In the genomic region with DNA sequence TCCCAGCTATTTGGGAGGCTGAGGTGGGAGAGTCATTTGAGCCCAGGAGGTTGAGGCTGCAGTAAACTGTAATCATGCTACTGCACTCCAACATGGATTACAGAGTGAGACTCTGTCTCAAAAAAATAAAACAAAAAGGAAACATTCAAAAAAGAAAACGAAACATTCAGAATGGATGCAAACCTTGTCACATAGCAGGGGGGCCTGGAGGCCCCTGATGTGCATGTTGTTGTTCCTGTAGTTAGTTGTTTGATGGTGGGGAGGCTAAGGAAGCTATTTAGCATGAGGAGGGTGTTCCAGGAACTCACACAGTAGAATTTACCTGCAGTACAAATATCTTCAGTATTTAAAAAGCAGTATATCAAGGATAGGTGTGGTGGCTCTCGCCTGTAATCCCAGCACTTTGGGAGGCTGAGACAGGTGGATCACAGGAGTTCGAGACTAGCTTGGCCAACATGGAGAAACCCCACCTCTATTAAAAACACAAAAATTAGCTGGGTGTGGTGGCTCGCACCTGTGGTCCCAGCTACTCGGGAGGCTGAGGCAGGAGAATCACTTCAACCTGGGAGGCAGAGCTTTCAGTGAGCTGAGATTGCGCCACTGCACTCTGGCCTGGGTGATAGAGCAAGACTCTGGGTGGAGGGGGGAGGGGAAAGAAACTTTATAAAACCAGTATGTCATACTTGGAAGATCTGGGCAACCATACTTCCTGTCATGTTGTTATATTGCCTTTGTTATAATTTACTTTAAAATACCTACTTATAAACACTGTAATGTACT, we compare ENCODE assay signal across 27 cellular contexts. TPM values are rescaled to one million over a fixed set of nuclear protein-coding genes. Genes with fewer than 3 reads are reported as not detected.
A peak's percentile ranks its signal among the peaks of the same experiment; 100 is the strongest.
DNase-seq lines count a peak whose midpoint lies in the region; ATAC-seq and TF ChIP-seq lines count a peak whose summit lies in the region.
"Had no signal": no experiment of that assay in that cellular context is flagged by ENCODE, and none has a peak within 500 bp of the region (broad histone marks: within the 10 kb centered on the region; RNA-seq: fewer than 3 reads in every experiment).

No MANE protein-coding gene starts in this region.

- H2AFZ ChIP-seq in GM23338 (no peak overlapping the region), hepatocyte (no peak overlapping the region)
- H2AFZ ChIP-seq: PC-9 had no signal

- no peak overlapping the region for H3K4me3 ChIP-seq in CD8-positive, alpha-beta T cell (ENCODE audit: low read depth, low read length)
- no peak overlapping the region for H3K4me3 ChIP-seq in GM23338
- no peak overlapping the region for H3K4me3 ChIP-seq in hepatocyte
- H3K4me3 ChIP-seq in spleen = no peak overlapping the region
- H3K4me3 ChIP-seq: colonic mucosa, lower lobe of right lung, mucosa of descending colon, PC-9, smooth muscle cell had no signal

- no peak for TF ChIP-seq POLR2A in spleen (IDR thresholded peaks at IDR 0.05)

- H3K9me3 ChIP-seq in CD8-positive, alpha-beta T cell (ENCODE audit: low read length) = no peaks in the 10 kb centered on the region
- no peaks in the 10 kb centered on the region for H3K9me3 ChIP-seq in T-helper 17 cell (ENCODE audit: control insufficient read depth, low read length, poor library complexity, severe bottlenecking)
- no peaks in the 10 kb centered on the region for H3K9me3 ChIP-seq in hepatocyte (ENCODE audit: low read depth)
- peaks cover 0 to 11% (median 3%) of the 10 kb centered on the region in 8 donors for H3K9me3 ChIP-seq in spleen
- H3K9me3 ChIP-seq: colonic mucosa, lower lobe of right lung, mucosa of descending colon had no signal

- H3K4me1 ChIP-seq in CD8-positive, alpha-beta T cell (ENCODE audit: insufficient read depth, low read length) = peaks cover 7% of the 10 kb centered on the region
- no peaks in the 10 kb centered on the region; the same call in 1 of the 2 replicates for H3K4me1 ChIP-seq in GM23338 (ENCODE audit: insufficient read depth)
- no peaks in the 10 kb centered on the region for H3K4me1 ChIP-seq in hepatocyte (ENCODE audit: insufficient read depth)
- H3K4me1 ChIP-seq in spleen = no peaks in the 10 kb centered on the region
- H3K4me1 ChIP-seq: colonic mucosa, lower lobe of right lung had no signal

- POLR2A ChIA-PET in CD8-positive, alpha-beta T cell (lab: Charles Lee) = no interaction called here

- H3K4me2 ChIP-seq in GM23338 (no peak overlapping the region), hepatocyte (no peak overlapping the region)
- H3K4me2 ChIP-seq: PC-9, smooth muscle cell had no signal

- no peaks in the 10 kb centered on the region for H3K36me3 Mint-ChIP-seq in CD8-positive, alpha-beta T cell
- H3K36me3 Mint-ChIP-seq in GM23338 (ENCODE audit: low read depth) (peaks cover 4% of the 10 kb centered on the region), T-helper 17 cell (ENCODE audit: low read depth) (peaks cover 3% of the 10 kb centered on the region)
- H3K36me3 Mint-ChIP-seq: activated naive CD4-positive, alpha-beta T cell treated with anti-CD3 and anti-CD28 coated beads, Interleukin-2, amount 50 U/mL, for 24 hours; stimulated activated naive B cell treated with anti-CD40 and anti-IgM and Interleukin-4, amounts not matched to agents 10 μg/mL and 1 μg/mL and 100 μg/mL, for 72 hours; T-cell had no signal

- H3K27ac Mint-ChIP-seq in CD8-positive, alpha-beta T cell = peak overlapping the region; percentile 8
- H3K27ac Mint-ChIP-seq in GM23338 = no peak overlapping the region
- peak overlapping the region; percentile 70 for H3K27ac Mint-ChIP-seq in T-helper 17 cell
- H3K27ac Mint-ChIP-seq: activated naive CD4-positive, alpha-beta T cell treated with anti-CD3 and anti-CD28 coated beads, Interleukin-2, amount 50 U/mL, for 24 hours; brain; CD4-positive, CD25-positive, alpha-beta regulatory T cell; IgD-negative memory B cell; stimulated activated naive B cell treated with anti-CD40 and anti-IgM and Interleukin-4, amounts not matched to agents 10 μg/mL and 1 μg/mL and 100 μg/mL, for 72 hours; T-cell had no signal

- no peak for TF ChIP-seq CTCF in CD8-positive, alpha-beta T cell (IDR thresholded peaks at IDR 0.05)
- TF ChIP-seq CTCF in GM23338 (conservative IDR thresholded peaks at IDR 0.05; ENCODE audit: low read depth in 2 of 2) = no peak
- no peak for TF ChIP-seq CTCF in hepatocyte (IDR thresholded peaks at IDR 0.05; ENCODE audit: poor library complexity)
- TF ChIP-seq CTCF in spleen (IDR thresholded peaks at IDR 0.05 in 8 of 11, conservative IDR thresholded peaks at IDR 0.05 in 3 of 11) = no peak

- no peak overlapping the region for H3K27ac ChIP-seq in CD8-positive, alpha-beta T cell (ENCODE audit: low read depth, low read length)
- H3K27ac ChIP-seq in GM23338 (ENCODE audit: low read depth) = peak overlapping the region; percentile 70; the same call in 1 of the 2 replicates
- H3K27ac ChIP-seq in hepatocyte = no peak overlapping the region
- peak overlapping the region in 1 of 8 donors; percentile 26 for H3K27ac ChIP-seq in spleen
- H3K27ac ChIP-seq: colonic mucosa, lower lobe of right lung, PC-9 had no signal

- DNase-seq in CD8-positive, alpha-beta T cell = peak in 1 of 7 experiments; percentile 32
- DNase-seq in GM23338 (ENCODE audit: low spot score) = no peak
- no peak for DNase-seq in T-helper 17 cell
- peak; percentile 18 for DNase-seq in islet precursor cell
- DNase-seq in posterior vena cava (ENCODE audit: low spot score) = no peak
- no peak for DNase-seq in hepatocyte (ENCODE audit: low spot score)
- DNase-seq in spleen = no peak
- DNase-seq: activated CD4-positive, alpha-beta T cell treated with anti-CD3 and anti-CD28 coated beads, Interleukin-2, amount 50 U/mL, for 4 hours; activated T-cell treated with anti-CD3 and anti-CD28 coated beads, Interleukin-2, amount 50 U/mL, for 4 hours; colonic mucosa; kidney; lower lobe of right lung; mucosa of descending colon; NCI-H1048; NCI-H2029; NCI-H226; NCI-H82; PC-9; SHP77 treated with DMSO at 0.1 percent for 48 hours; stimulated activated CD4-positive, alpha-beta T cell treated with anti-CD3 and anti-CD28 coated beads, Interleukin-2, amount 100 ng/mL, for 48 hours; stimulated activated naive B cell treated with anti-CD40 and anti-IgM and Interleukin-4, amounts not matched to agents 10 μg/mL and 1 μg/mL and 100 μg/mL, for 72 hours; T-cell had no signal

- 80% methylated on average over 6 of the region's 6 CpGs for WGBS in hepatocyte (ENCODE audit: low lambda C conversion rate, missing lambda C conversion rate)
- WGBS in spleen, 5 donors = 73 to 86% (median 83%) methylated on average over 6 of the region's 6 CpGs

- no peaks in the 10 kb centered on the region for H3K79me2 ChIP-seq in GM23338 (replicated peaks; ENCODE audit: insufficient read depth)
- H3K79me2 ChIP-seq in hepatocyte = no peaks in the 10 kb centered on the region

- no peak overlapping the region for H3K4me3 Mint-ChIP-seq in CD8-positive, alpha-beta T cell
- no peak overlapping the region for H3K4me3 Mint-ChIP-seq in GM23338
- H3K4me3 Mint-ChIP-seq in T-helper 17 cell = no peak overlapping the region
- H3K4me3 Mint-ChIP-seq: activated naive CD4-positive, alpha-beta T cell treated with anti-CD3 and anti-CD28 coated beads, Interleukin-2, amount 50 U/mL, for 24 hours; activated T-cell treated with anti-CD3 and anti-CD28 coated beads, Interleukin-2, amount 50 U/mL, for 4 hours; brain; CD4-positive, CD25-positive, alpha-beta regulatory T cell; IgD-negative memory B cell; stimulated activated naive B cell treated with anti-CD40 and anti-IgM and Interleukin-4, amounts not matched to agents 10 μg/mL and 1 μg/mL and 100 μg/mL, for 72 hours; T-cell had no signal

- H3F3A ChIP-seq in GM23338 (replicated peaks; ENCODE audit: low read depth) = no peaks in the 10 kb centered on the region

- intact Hi-C loops in CD8-positive, alpha-beta T cell (cut with DNase I, micrococcal nuclease) = no loop called here
- intact Hi-C loops in posterior vena cava (cut with DNase I) (no loop called here), spleen (cut with DNase I; ENCODE audit: low total_unique reads) (no loop called here)

- 0 out of 2 replicates have a peak, but pooled peaks cover 3% of the 10 kb centered on the region for H3K9me2 ChIP-seq in GM23338 (ENCODE audit: insufficient read depth)
- no peaks in the 10 kb centered on the region for H3K9me2 ChIP-seq in hepatocyte (replicated peaks; ENCODE audit: insufficient read depth)

- no peaks in the 10 kb centered on the region for H3K36me3 ChIP-seq in CD8-positive, alpha-beta T cell (ENCODE audit: insufficient read depth, low read length)
- no peaks in the 10 kb centered on the region for H3K36me3 ChIP-seq in GM23338 (ENCODE audit: insufficient read depth)
- no peaks in the 10 kb centered on the region for H3K36me3 ChIP-seq in hepatocyte (replicated peaks; ENCODE audit: insufficient read depth, low read depth)
- no peaks in the 10 kb centered on the region for H3K36me3 ChIP-seq in spleen
- H3K36me3 ChIP-seq: colonic mucosa, lower lobe of right lung had no signal

- peaks cover 11% of the 10 kb centered on the region for H3K4me1 Mint-ChIP-seq in CD8-positive, alpha-beta T cell (ENCODE audit: low read depth)
- H3K4me1 Mint-ChIP-seq in GM23338 (peaks cover 5% of the 10 kb centered on the region; the same call in 2 of the 3 replicates), T-helper 17 cell (peaks cover 6% of the 10 kb centered on the region)
- H3K4me1 Mint-ChIP-seq: brain; CD4-positive, CD25-positive, alpha-beta regulatory T cell; stimulated activated naive B cell treated with anti-CD40 and anti-IgM and Interleukin-4, amounts not matched to agents 10 μg/mL and 1 μg/mL and 100 μg/mL, for 72 hours had no signal

- no peaks in the 10 kb centered on the region for H3K27me3 ChIP-seq in CD8-positive, alpha-beta T cell (ENCODE audit: insufficient read depth, low read length)
- H3K27me3 ChIP-seq in GM23338 (ENCODE audit: insufficient read depth) (no peaks in the 10 kb centered on the region), hepatocyte (no peaks in the 10 kb centered on the region), spleen (replicated peaks in 1 of 7) (no peaks in the 10 kb centered on the region)
- H3K27me3 ChIP-seq: colonic mucosa had no signal

- ATAC-seq in CD8-positive, alpha-beta T cell = no peak
- ATAC-seq in GM23338 (no peak), T-helper 17 cell (no peak)
- ATAC-seq: activated T-cell treated with anti-CD3 and anti-CD28 coated beads, Interleukin-2, amount 50 U/mL, for 4 hours; lower lobe of right lung; mucosa of descending colon; stimulated activated naive B cell treated with anti-CD40 and anti-IgM and Interleukin-4, amounts not matched to agents 10 μg/mL and 1 μg/mL and 100 μg/mL, for 72 hours; T-cell had no signal

- CTCF ChIA-PET in CD8-positive, alpha-beta T cell (lab: Charles Lee) = no interaction called here

- H3K27me3 Mint-ChIP-seq in CD8-positive, alpha-beta T cell (ENCODE audit: low read depth) = no peaks in the 10 kb centered on the region
- H3K27me3 Mint-ChIP-seq in GM23338 (ENCODE audit: insufficient read depth, low read depth, poor library complexity) (no peaks in the 10 kb centered on the region), T-helper 17 cell (no peaks in the 10 kb centered on the region)
- H3K27me3 Mint-ChIP-seq: activated naive CD4-positive, alpha-beta T cell treated with anti-CD3 and anti-CD28 coated beads, Interleukin-2, amount 50 U/mL, for 24 hours; brain; CD4-positive, CD25-positive, alpha-beta regulatory T cell; IgD-negative memory B cell; stimulated activated naive B cell treated with anti-CD40 and anti-IgM and Interleukin-4, amounts not matched to agents 10 μg/mL and 1 μg/mL and 100 μg/mL, for 72 hours; T-cell had no signal

- no peaks in the 10 kb centered on the region for H4K20me1 ChIP-seq in GM23338 (replicated peaks; ENCODE audit: insufficient read depth)
- H4K20me1 ChIP-seq in hepatocyte (ENCODE audit: insufficient read depth, poor library complexity, severe bottlenecking) = no peaks in the 10 kb centered on the region

- peaks cover 2% of the 10 kb centered on the region for H3K9me3 Mint-ChIP-seq in CD8-positive, alpha-beta T cell
- peaks cover 7% of the 10 kb centered on the region; the same call in 2 of the 3 replicates for H3K9me3 Mint-ChIP-seq in GM23338
- H3K9me3 Mint-ChIP-seq: activated naive CD4-positive, alpha-beta T cell treated with anti-CD3 and anti-CD28 coated beads, Interleukin-2, amount 50 U/mL, for 24 hours; activated T-cell treated with anti-CD3 and anti-CD28 coated beads, Interleukin-2, amount 50 U/mL, for 4 hours; stimulated activated naive B cell treated with anti-CD40 and anti-IgM and Interleukin-4, amounts not matched to agents 10 μg/mL and 1 μg/mL and 100 μg/mL, for 72 hours had no signal

RNA-seq across cellular contexts. Expression of a gene that starts 17.6 kb away (rescaled TPM):
- total RNA-seq in CD8-positive, alpha-beta T cell = 10 to 100 TPM; 54.0 to 57.9 TPM
- 48.1 and 48.9 TPM in 2 replicates for total RNA-seq in GM23338 (2014; rRNA removed; shearing (Covaris generic))
- polyA plus RNA-seq in GM23338 (2016; fragmentation: Nextera tagmentation; extraction: Ambion mirVana) (37.1 and 39.3 TPM in 2 replicates), hepatocyte (12.4 and 13.5 TPM in 2 replicates), spleen (10 to 100 TPM; 11.4 to 13.5 (median 13.0) TPM)
- total RNA-seq in T-helper 17 cell (10 to 100 TPM; 50.0 to 52.7 TPM), posterior vena cava (10 to 100 TPM; 44.0 to 54.8 TPM), hepatocyte (17.3 and 22.5 TPM in 2 replicates), spleen (10 to 100 TPM; 35.7 to 53.4 (median 44.1) TPM)
